In genomic region chr6:70411948-70412796, GRCh38 we compare ENCODE assay signal across 7 cellular contexts. TPM values are rescaled to one million over a fixed set of nuclear protein-coding genes. Genes with fewer than 3 reads are reported as not detected.
A peak's percentile ranks its signal among the peaks of the same experiment; 100 is the strongest.
DNase-seq lines count a peak whose midpoint lies in the region; ATAC-seq and TF ChIP-seq lines count a peak whose summit lies in the region.

No MANE protein-coding gene starts in this region.

- peak overlapping the region; percentile 73 for H3K27ac ChIP-seq in HL-60 (replicated peaks)

- peak overlapping the region; percentile 61 for H3K27ac Mint-ChIP-seq in activated CD4-positive, alpha-beta memory T cell treated with anti-CD3 and anti-CD28 coated beads, Interleukin-2, amount 10 ng/mL, durations not matched to agents 7 days and 5 days
- H3K27ac Mint-ChIP-seq in stimulated activated effector memory CD8-positive, alpha-beta T cell treated with anti-CD3 and anti-CD28 coated beads, Interleukin-12 subunit alpha, Interleukin-12 subunit beta, amount 100 ng/mL, for 72 hours, result peak overlapping the region; percentile 92

- peak overlapping the region; percentile 87 for H3K4me3 Mint-ChIP-seq in activated CD4-positive, alpha-beta memory T cell treated with anti-CD3 and anti-CD28 coated beads, Interleukin-2, amount 10 ng/mL, durations not matched to agents 7 days and 5 days
- peak overlapping the region; percentile 87 for H3K4me3 Mint-ChIP-seq in stimulated activated effector memory CD8-positive, alpha-beta T cell treated with anti-CD3 and anti-CD28 coated beads, Interleukin-12 subunit alpha, Interleukin-12 subunit beta, amount 100 ng/mL, for 72 hours

- peaks cover 8% of the 10 kb centered on the region for H3K36me3 Mint-ChIP-seq in activated CD4-positive, alpha-beta memory T cell treated with anti-CD3 and anti-CD28 coated beads, Interleukin-2, amount 10 ng/mL, durations not matched to agents 7 days and 5 days (ENCODE audit: low read depth)
- H3K36me3 Mint-ChIP-seq in stimulated activated effector memory CD8-positive, alpha-beta T cell treated with anti-CD3 and anti-CD28 coated beads, Interleukin-12 subunit alpha, Interleukin-12 subunit beta, amount 100 ng/mL, for 72 hours, result peaks cover 14% of the 10 kb centered on the region

- H3K27me3 Mint-ChIP-seq in activated CD4-positive, alpha-beta memory T cell treated with anti-CD3 and anti-CD28 coated beads, Interleukin-2, amount 10 ng/mL, durations not matched to agents 7 days and 5 days, result peaks cover 13% of the 10 kb centered on the region

- CTCF ChIA-PET in activated CD4-positive, alpha-beta memory T cell treated with anti-CD3 and anti-CD28 coated beads, Interleukin-2, amount 10 ng/mL, durations not matched to agents 7 days and 5 days (lab: Charles Lee), result interaction anchor here (1.1 to 3.7 kb wide), 2 partner anchors 8 to 42 kb away, joined by 3 to 25 read pairs; no protein-coding TSS in a partner anchor

- H3K27me3 ChIP-seq in HL-60 (ENCODE audit: insufficient read depth, poor library complexity, severe bottlenecking), result no peaks in the 10 kb centered on the region

- H3K9me3 Mint-ChIP-seq in activated CD4-positive, alpha-beta memory T cell treated with anti-CD3 and anti-CD28 coated beads, Interleukin-2, amount 10 ng/mL, durations not matched to agents 7 days and 5 days, result no peaks in the 10 kb centered on the region
- H3K9me3 Mint-ChIP-seq in stimulated activated effector memory CD8-positive, alpha-beta T cell treated with anti-CD3 and anti-CD28 coated beads, Interleukin-12 subunit alpha, Interleukin-12 subunit beta, amount 100 ng/mL, for 72 hours, result no peaks in the 10 kb centered on the region

- ATAC-seq in stimulated activated effector memory CD8-positive, alpha-beta T cell treated with anti-CD3 and anti-CD28 coated beads, Interleukin-12 subunit alpha, Interleukin-12 subunit beta, amount 100 ng/mL, for 72 hours, result no peak
- no peak for ATAC-seq in HG03521 (IDR thresholded peaks at IDR 0.05; ENCODE audit: unreplicated experiment)

- H3K4me3 ChIP-seq in HL-60 (replicated peaks; ENCODE audit: insufficient read depth, low read length) (peak overlapping the region; percentile 96), iPS-11a (ENCODE audit: low read depth, low read length) (peak overlapping the region; percentile 90)

- no peak for DNase-seq in HL-60 (ENCODE audit: low read depth in 1 of 2, low spot score in 1 of 2)
- no peak for DNase-seq in activated CD4-positive, alpha-beta memory T cell treated with anti-CD3 and anti-CD28 coated beads, Interleukin-2, amount 10 ng/mL, durations not matched to agents 7 days and 5 days
- DNase-seq in stimulated activated effector memory CD8-positive, alpha-beta T cell treated with anti-CD3 and anti-CD28 coated beads, Interleukin-12 subunit alpha, Interleukin-12 subunit beta, amount 100 ng/mL, for 72 hours (ENCODE audit: low spot score in 2 of 2), result no peak
- DNase-seq in NOMO-1 treated with DMSO at 0.1 percent for 48 hours (lab: John Stamatoyannopoulos, UW; ENCODE audit: unreplicated experiment), result no peak
- DNase-seq in hippocampal formation (lab: John Stamatoyannopoulos, UW), result no peak

- peaks cover 25% of the 10 kb centered on the region for H3K4me1 Mint-ChIP-seq in activated CD4-positive, alpha-beta memory T cell treated with anti-CD3 and anti-CD28 coated beads, Interleukin-2, amount 10 ng/mL, durations not matched to agents 7 days and 5 days
- peaks cover 23% of the 10 kb centered on the region for H3K4me1 Mint-ChIP-seq in stimulated activated effector memory CD8-positive, alpha-beta T cell treated with anti-CD3 and anti-CD28 coated beads, Interleukin-12 subunit alpha, Interleukin-12 subunit beta, amount 100 ng/mL, for 72 hours

- POLR2A ChIA-PET in activated CD4-positive, alpha-beta memory T cell treated with anti-CD3 and anti-CD28 coated beads, Interleukin-2, amount 10 ng/mL, durations not matched to agents 7 days and 5 days (lab: Charles Lee), result interaction anchor here (0.9 to 2.2 kb wide), 6 partner anchors 9 to 259 kb away, joined by 3 to 10 read pairs (median 4); partner anchors contain the start of gene SMAP1

- TF ChIP-seq CTCF in HL-60 (IDR thresholded peaks at IDR 0.05; ENCODE audit: insufficient read depth, low read length), result no peak

RNA-seq across cellular contexts. Expression of gene FAM135A, which starts 1.1 kb away (rescaled TPM):
- 1 to 10 TPM; 9.2 to 10.0 TPM for total RNA-seq in activated CD4-positive, alpha-beta memory T cell treated with anti-CD3 and anti-CD28 coated beads, Interleukin-2, amount 10 ng/mL, durations not matched to agents 7 days and 5 days
